In genomic region chr14:22978873-22979671, GRCh38 we compare ENCODE assay signal across 1 cellular context.
TF ChIP-seq lines count a peak whose summit lies in the region.

No MANE protein-coding gene starts in this region.

TF ChIP-seq in liver, 16 proteins besides CTCF, POLR2A, EP300 and RAD21 (continued from another document):
- TF ChIP-seq ZBTB33 (IDR thresholded peaks at IDR 0.05) (no peak), FOXA2 (IDR thresholded peaks at IDR 0.05) (no peak), GABPA (IDR thresholded peaks at IDR 0.05 in 1 of 2, conservative IDR thresholded peaks at IDR 0.05 in 1 of 2) (no peak), RXRA (IDR thresholded peaks at IDR 0.05) (no peak), SP1 (IDR thresholded peaks at IDR 0.05) (no peak), EGR1 (IDR thresholded peaks at IDR 0.05; ENCODE audit: low read depth in 2 of 2) (no peak), YY1 (IDR thresholded peaks at IDR 0.05) (no peak), REST (IDR thresholded peaks at IDR 0.05) (no peak), TAF1 (conservative IDR thresholded peaks at IDR 0.05) (no peak)
